2 cellular contexts compared by ENCODE assay signal in the genomic region with DNA sequence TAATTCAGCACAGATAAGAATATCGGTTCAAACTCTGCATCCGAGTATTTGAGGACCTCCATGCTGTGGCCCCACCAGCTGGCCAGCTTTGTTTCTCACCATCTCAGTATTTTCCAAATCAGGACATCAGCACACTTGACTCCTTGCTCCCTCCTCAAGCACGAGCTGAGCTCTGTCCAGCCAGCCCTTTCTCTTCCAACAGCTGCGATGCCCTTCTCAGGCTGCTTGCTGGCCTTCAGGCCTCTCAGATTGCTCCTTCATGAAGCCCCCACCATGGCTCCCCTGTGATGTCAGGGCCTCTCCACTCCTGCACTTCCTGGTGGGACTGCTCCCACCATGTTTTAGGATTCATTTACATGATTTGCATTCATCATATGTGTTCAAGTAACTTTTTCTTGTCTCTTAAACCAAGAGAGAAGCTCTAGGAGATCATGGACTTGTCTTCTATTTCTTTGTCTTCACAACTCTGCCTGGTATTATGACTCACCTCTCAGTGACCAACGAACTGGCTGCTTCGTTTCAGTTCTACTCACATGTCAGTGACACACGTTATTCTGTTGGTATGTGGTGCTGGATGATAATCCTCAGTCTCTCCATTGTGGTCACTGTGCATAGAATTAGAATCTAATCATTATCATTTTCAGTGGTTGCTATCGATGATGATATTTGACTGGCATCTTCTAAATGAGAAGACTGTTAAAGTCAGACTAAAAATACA.
TF ChIP-seq lines count a peak whose summit lies in the region.

No MANE protein-coding gene starts in this region.

TF ChIP-seq in A549, 52 proteins besides CTCF, POLR2A, EP300 and RAD21 (continued from another document):
- no peak for TF ChIP-seq HMGXB4 (CRISPR knock-in tag; IDR thresholded peaks at IDR 0.05; ENCODE audit: borderline replicate concordance)

TF ChIP-seq in HCT116, 20 proteins besides CTCF, POLR2A, EP300 and RAD21 (continued from another document):
- TF ChIP-seq YY1 (IDR thresholded peaks at IDR 0.05; ENCODE audit: extremely low read depth, insufficient replicate concordance, low read depth, low read length) (no peak), FOSL1 (IDR thresholded peaks at IDR 0.05; ENCODE audit: low read depth) (no peak), EZH2 (IDR thresholded peaks at IDR 0.05) (no peak), EZH2phosphoT487 (IDR thresholded peaks at IDR 0.05; ENCODE audit: borderline replicate concordance) (no peak), SIN3A (IDR thresholded peaks at IDR 0.05; ENCODE audit: low read depth) (no peak), SRF (IDR thresholded peaks at IDR 0.05; ENCODE audit: low read depth) (no peak), JUND (IDR thresholded peaks at IDR 0.05) (no peak), ZFX (IDR thresholded peaks at IDR 0.05) (no peak), CEBPB (IDR thresholded peaks at IDR 0.05; ENCODE audit: low read depth) (no peak), EGR1 (IDR thresholded peaks at IDR 0.05; ENCODE audit: low read depth) (no peak)
- TF ChIP-seq, protein P1, sequence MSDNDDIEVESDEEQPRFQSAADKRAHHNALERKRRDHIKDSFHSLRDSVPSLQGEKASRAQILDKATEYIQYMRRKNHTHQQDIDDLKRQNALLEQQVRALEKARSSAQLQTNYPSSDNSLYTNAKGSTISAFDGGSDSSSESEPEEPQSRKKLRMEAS (IDR thresholded peaks at IDR 0.05) = no peak
- TF ChIP-seq, protein P2, sequence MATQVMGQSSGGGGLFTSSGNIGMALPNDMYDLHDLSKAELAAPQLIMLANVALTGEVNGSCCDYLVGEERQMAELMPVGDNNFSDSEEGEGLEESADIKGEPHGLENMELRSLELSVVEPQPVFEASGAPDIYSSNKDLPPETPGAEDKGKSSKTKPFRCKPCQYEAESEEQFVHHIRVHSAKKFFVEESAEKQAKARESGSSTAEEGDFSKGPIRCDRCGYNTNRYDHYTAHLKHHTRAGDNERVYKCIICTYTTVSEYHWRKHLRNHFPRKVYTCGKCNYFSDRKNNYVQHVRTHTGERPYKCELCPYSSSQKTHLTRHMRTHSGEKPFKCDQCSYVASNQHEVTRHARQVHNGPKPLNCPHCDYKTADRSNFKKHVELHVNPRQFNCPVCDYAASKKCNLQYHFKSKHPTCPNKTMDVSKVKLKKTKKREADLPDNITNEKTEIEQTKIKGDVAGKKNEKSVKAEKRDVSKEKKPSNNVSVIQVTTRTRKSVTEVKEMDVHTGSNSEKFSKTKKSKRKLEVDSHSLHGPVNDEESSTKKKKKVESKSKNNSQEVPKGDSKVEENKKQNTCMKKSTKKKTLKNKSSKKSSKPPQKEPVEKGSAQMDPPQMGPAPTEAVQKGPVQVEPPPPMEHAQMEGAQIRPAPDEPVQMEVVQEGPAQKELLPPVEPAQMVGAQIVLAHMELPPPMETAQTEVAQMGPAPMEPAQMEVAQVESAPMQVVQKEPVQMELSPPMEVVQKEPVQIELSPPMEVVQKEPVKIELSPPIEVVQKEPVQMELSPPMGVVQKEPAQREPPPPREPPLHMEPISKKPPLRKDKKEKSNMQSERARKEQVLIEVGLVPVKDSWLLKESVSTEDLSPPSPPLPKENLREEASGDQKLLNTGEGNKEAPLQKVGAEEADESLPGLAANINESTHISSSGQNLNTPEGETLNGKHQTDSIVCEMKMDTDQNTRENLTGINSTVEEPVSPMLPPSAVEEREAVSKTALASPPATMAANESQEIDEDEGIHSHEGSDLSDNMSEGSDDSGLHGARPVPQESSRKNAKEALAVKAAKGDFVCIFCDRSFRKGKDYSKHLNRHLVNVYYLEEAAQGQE (IDR thresholded peaks at IDR 0.05; ENCODE audit: low read depth) = no peak
